Comparison of ENCODE assay signal across 8 cellular contexts in the genomic region with DNA sequence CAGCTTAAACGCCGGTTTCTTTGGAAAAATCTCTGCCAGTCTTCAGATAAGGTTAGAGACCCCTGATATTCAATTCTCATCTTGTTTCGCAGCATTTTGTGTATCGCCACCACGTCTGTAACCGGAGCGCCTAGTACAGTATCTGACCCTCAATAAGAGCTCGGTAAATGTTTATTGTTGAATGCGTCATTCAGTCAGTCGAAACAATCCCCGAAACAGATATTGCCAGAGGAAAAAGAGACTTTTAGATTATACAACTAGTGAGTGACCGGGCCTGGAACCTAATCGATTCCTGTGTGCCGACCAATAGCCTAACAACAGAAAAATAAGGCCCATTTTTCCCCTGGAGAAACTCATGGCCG. TPM values are rescaled to one million over a fixed set of nuclear protein-coding genes. Genes with fewer than 3 reads are reported as not detected.
DNase-seq lines count a peak whose midpoint lies in the region; ATAC-seq, FAIRE-seq and TF ChIP-seq lines count a peak whose summit lies in the region.

No MANE protein-coding gene starts in this region.

- intact Hi-C loops in sigmoid colon (cut with DNase I): no loop called here

- 5 to 8% methylated on average over 15 of the region's 15 CpGs for WGBS in sigmoid colon, 2 donors

- no peak for TF ChIP-seq POLR2A in sigmoid colon (IDR thresholded peaks at IDR 0.05)
- TF ChIP-seq POLR2A in H54 (IDR thresholded peaks at IDR 0.05; ENCODE audit: low read depth, low read length): no peak

- TF ChIP-seq CTCF in GM12865 (IDR thresholded peaks at IDR 0.05; ENCODE audit: insufficient read depth, low read depth, low read length, missing control alignments) (no peak), fibroblast of villous mesenchyme (IDR thresholded peaks at IDR 0.05; ENCODE audit: insufficient read depth, low read depth, low read length) (no peak), sigmoid colon (IDR thresholded peaks at IDR 0.05) (no peak)

- POLR2A ChIA-PET in T-cell (lab: Charles Lee): interaction anchor here in 1 of 2 donors (0.5 kb wide), 1 partner anchor 782 kb away, joined by 3 read pairs; no protein-coding TSS in a partner anchor

- no peaks in the 10 kb centered on the region for H3K36me3 Mint-ChIP-seq in T-cell

- DNase-seq in GM12865 (ENCODE audit: low read depth) (no peak), T-cell (no peak), fibroblast of villous mesenchyme (ENCODE audit: low read depth) (no peak), sigmoid colon (peak; percentile 41), HCEC 1CT (no peak), DMS79 (lab: John Stamatoyannopoulos, UW) (no peak), H54 (ENCODE audit: insufficient read length, low spot score) (no peak)

- peaks cover 37 to 52% (median 41%) of the 10 kb centered on the region in 3 donors for H3K4me1 Mint-ChIP-seq in T-cell

- H3K9me3 Mint-ChIP-seq in T-cell: no peaks in the 10 kb centered on the region

- H3K4me3 ChIP-seq in GM12865 (ENCODE audit: low read depth, low read length) (peak overlapping the region; percentile 86), fibroblast of villous mesenchyme (ENCODE audit: low read depth, low read length) (peak overlapping the region; percentile 98), sigmoid colon (peak overlapping the region; percentile 62 to 93 (median 82))

- H3K27ac Mint-ChIP-seq in T-cell: peak overlapping the region; percentile 90

- peaks cover 0 to 19% (median 14%) of the 10 kb centered on the region in 4 donors for H3K4me1 ChIP-seq in sigmoid colon

- no peaks in the 10 kb centered on the region for H3K27me3 ChIP-seq in sigmoid colon

- peaks cover 0 to under 1% (median 0%) of the 10 kb centered on the region in 4 donors for H3K36me3 ChIP-seq in sigmoid colon

- H3K4me3 Mint-ChIP-seq in T-cell: peak overlapping the region; percentile 86 to 87 (median 86)

- no peak for FAIRE-seq in H54 (lab: Jason Lieb, UNC)

- ATAC-seq in T-cell (replicated peaks in 1 of 4) (no peak), GM21528 (IDR thresholded peaks at IDR 0.05; ENCODE audit: low FRiP score, unreplicated experiment) (no peak)

- peak overlapping the region; percentile 79 to 86 (median 82) for H3K27ac ChIP-seq in sigmoid colon

- no peaks in the 10 kb centered on the region for H3K9me3 ChIP-seq in sigmoid colon

- no peak for TF ChIP-seq EP300 in sigmoid colon (IDR thresholded peaks at IDR 0.05)

- CTCF ChIA-PET in T-cell (lab: Charles Lee): interaction anchor here in 1 of 2 donors (0.5 kb wide), 1 partner anchor 185 kb away, joined by 5 read pairs; no protein-coding TSS in a partner anchor

- no peaks in the 10 kb centered on the region for H3K27me3 Mint-ChIP-seq in T-cell

RNA-seq across cellular contexts. Expression of a gene that starts 0.6 kb away (rescaled TPM):
- total RNA-seq in T-cell (10 to 100 TPM; 50.0 to 88.3 (median 85.0) TPM), fibroblast of villous mesenchyme (17.7 and 19.6 TPM in 2 replicates), sigmoid colon (10 to 100 TPM; 20.0 to 37.7 (median 26.2) TPM)
- polyA plus RNA-seq in sigmoid colon: 10 to 100 TPM in 1 of 3 donors, 1 to 10 TPM in 2; 4.2 to 27.0 (median 9.9) TPM

RNA-seq across cellular contexts. Expression of a gene that starts 7.1 kb away (rescaled TPM):
- total RNA-seq in T-cell: 100 to 1,000 TPM; 247 to 374 (median 325) TPM
- total RNA-seq in fibroblast of villous mesenchyme: 3.5 TPM in 2 replicates
- 10 to 100 TPM; 22.1 to 35.7 (median 28.2) TPM for total RNA-seq in sigmoid colon
- 10 to 100 TPM; 38.4 to 51.7 (median 39.3) TPM for polyA plus RNA-seq in sigmoid colon

RNA-seq across cellular contexts. Expression of a gene that starts 27.9 kb away (rescaled TPM):
- 10 to 100 TPM in 4 of 5 donors, 1 to 10 TPM in 1; 9.0 to 33.1 (median 28.6) TPM for total RNA-seq in T-cell
- total RNA-seq in fibroblast of villous mesenchyme: 9.9 and 11.0 TPM in 2 replicates
- 10 to 100 TPM; 31.1 to 43.6 (median 38.3) TPM for total RNA-seq in sigmoid colon
- 10 to 100 TPM; 35.8 to 61.9 (median 47.4) TPM for polyA plus RNA-seq in sigmoid colon

RNA-seq across cellular contexts. Expression of a gene that starts 36.3 kb away (rescaled TPM):
- total RNA-seq in T-cell: 1 to 10 TPM in 1 of 5 donors, under 1 TPM in 4; 0.29 to 1.4 (median 0.44) TPM
- not detected in 2 replicates for total RNA-seq in fibroblast of villous mesenchyme
- under 1 TPM in 3 of 4 donors, not detected in 1; 0.36 to 0.55 (median 0.49) TPM for total RNA-seq in sigmoid colon
- 1 to 10 TPM in 2 of 3 donors, not detected in 1; 1.1 to 1.2 TPM for polyA plus RNA-seq in sigmoid colon

RNA-seq across cellular contexts. Expression of a gene that starts 36.4 kb away (rescaled TPM):
- total RNA-seq in T-cell (10 to 100 TPM in 1 of 5 donors, 1 to 10 TPM in 4; 2.5 to 11.2 (median 3.1) TPM), fibroblast of villous mesenchyme (0.64 and 0.86 TPM in 2 replicates), sigmoid colon (1 to 10 TPM; 4.6 to 6.8 (median 5.3) TPM)
- 10 to 100 TPM; 21.6 to 32.8 (median 29.0) TPM for polyA plus RNA-seq in sigmoid colon

Comparison
In these comparisons a context has a peak if more than half of its experiments do, and no peak if none do; other contexts are left out.
1. RNA of a gene that starts 7.1 kb away (total RNA-seq): 247 to 374 TPM in T-cell; 22.1 to 35.7 TPM in sigmoid colon and 3.5 TPM in fibroblast of villous mesenchyme; every median in the first group is over 4 times any median in the second.
2. Peak in every context shown above with its lines, with median percentiles within 50 percentile points of each other: H3K4me3 ChIP-seq.